ENCODE assay signal across 1 cellular context in genomic region chr13:35712907-35713685, GRCh38.
TF ChIP-seq lines count a peak whose summit lies in the region.

No MANE protein-coding gene starts in this region.

TF ChIP-seq in WTC11, 78 proteins besides CTCF, POLR2A, EP300 and RAD21 (continued from another document):
- TF ChIP-seq ZNF281 (CRISPR knock-in tag; IDR thresholded peaks at IDR 0.05) (no peak), SMAD3 (CRISPR knock-in tag; IDR thresholded peaks at IDR 0.05; ENCODE audit: borderline replicate concordance) (no peak), AFF4 (CRISPR knock-in tag; IDR thresholded peaks at IDR 0.05; ENCODE audit: borderline replicate concordance) (no peak), E2F4 (CRISPR knock-in tag; IDR thresholded peaks at IDR 0.05; ENCODE audit: borderline replicate concordance, low read depth) (no peak), USF2 (CRISPR knock-in tag; IDR thresholded peaks at IDR 0.05) (no peak), ZNF425 (CRISPR knock-in tag; conservative IDR thresholded peaks at IDR 0.05) (no peak)
